ENCODE assay signal across 13 cellular contexts in genomic region chr12:95944108-95944704, GRCh38. TPM values are rescaled to one million over a fixed set of nuclear protein-coding genes. Genes with fewer than 3 reads are reported as not detected.
A peak's percentile ranks its signal among the peaks of the same experiment; 100 is the strongest.
DNase-seq lines count a peak whose midpoint lies in the region; TF ChIP-seq lines count a peak whose summit lies in the region.
"Had no signal": no experiment of that assay in that cellular context is flagged by ENCODE, and none has a peak within 500 bp of the region (broad histone marks: within the 10 kb centered on the region; RNA-seq: fewer than 3 reads in every experiment).

No MANE protein-coding gene starts in this region.

- TF ChIP-seq POLR2A in NB4 (IDR thresholded peaks at IDR 0.05; ENCODE audit: extremely low read depth, insufficient read length), result no peak

- no peaks in the 10 kb centered on the region for H3K36me3 Mint-ChIP-seq in activated CD4-positive, alpha-beta T cell treated with anti-CD3 and anti-CD28 coated beads, Interleukin-2, amount 10 ng/mL, durations not matched to agents 24 days and 14 days (ENCODE audit: low read depth)
- H3K36me3 Mint-ChIP-seq in brain (no peaks in the 10 kb centered on the region), nephron (ENCODE audit: low read depth) (no peaks in the 10 kb centered on the region)

- intact Hi-C loops in activated CD4-positive, alpha-beta T cell treated with anti-CD3 and anti-CD28 coated beads, Interleukin-2, amount 10 ng/mL, durations not matched to agents 24 days and 14 days (cut with micrococcal nuclease), result loop anchor here (5.0 to 10.0 kb wide), 2 partner anchors 271 to 963 kb away; partner anchors contain the start of gene NEDD1

- H3K9me3 Mint-ChIP-seq in activated CD4-positive, alpha-beta T cell treated with anti-CD3 and anti-CD28 coated beads, Interleukin-2, amount 10 ng/mL, durations not matched to agents 24 days and 14 days, result no peaks in the 10 kb centered on the region
- H3K9me3 Mint-ChIP-seq in brain (peaks cover 0 to 6% (median 3%) of the 10 kb centered on the region in 5 experiments), nephron (no peaks in the 10 kb centered on the region)

- no peak overlapping the region for H3K4me3 ChIP-seq in NB4 (ENCODE audit: low read depth, low read length)

- H3K27me3 Mint-ChIP-seq in activated CD4-positive, alpha-beta T cell treated with anti-CD3 and anti-CD28 coated beads, Interleukin-2, amount 10 ng/mL, durations not matched to agents 24 days and 14 days, result peaks cover 10% of the 10 kb centered on the region
- H3K27me3 Mint-ChIP-seq in brain, result peaks cover 28% of the 10 kb centered on the region
- peaks cover 23% of the 10 kb centered on the region for H3K27me3 Mint-ChIP-seq in nephron (ENCODE audit: low read depth)

- peaks cover 8% of the 10 kb centered on the region for H3K4me1 Mint-ChIP-seq in activated CD4-positive, alpha-beta T cell treated with anti-CD3 and anti-CD28 coated beads, Interleukin-2, amount 10 ng/mL, durations not matched to agents 24 days and 14 days
- H3K4me1 Mint-ChIP-seq in brain (peaks cover 6% of the 10 kb centered on the region), nephron (no peaks in the 10 kb centered on the region)

- TF ChIP-seq CTCF in NB4 (IDR thresholded peaks at IDR 0.05; ENCODE audit: low read depth, low read length), result no peak
- TF ChIP-seq CTCF in brain (conservative IDR thresholded peaks at IDR 0.05), result no peak
- TF ChIP-seq CTCF in nephron (IDR thresholded peaks at IDR 0.05; ENCODE audit: unreplicated experiment in 3 of 3), result no peak

- no peak overlapping the region for H3K27ac Mint-ChIP-seq in activated CD4-positive, alpha-beta T cell treated with anti-CD3 and anti-CD28 coated beads, Interleukin-2, amount 10 ng/mL, durations not matched to agents 24 days and 14 days
- H3K27ac Mint-ChIP-seq in brain, result peak overlapping the region in 1 of 5 experiments; percentile 24
- no peak overlapping the region for H3K27ac Mint-ChIP-seq in nephron

- H3K4me3 Mint-ChIP-seq in activated CD4-positive, alpha-beta T cell treated with anti-CD3 and anti-CD28 coated beads, Interleukin-2, amount 10 ng/mL, durations not matched to agents 24 days and 14 days, result peak overlapping the region; percentile 94
- H3K4me3 Mint-ChIP-seq in brain (peak overlapping the region; percentile 84 to 97 (median 93)), nephron (peak overlapping the region; percentile 87 to 90 (median 89))

- no peak for DNase-seq in activated CD4-positive, alpha-beta T cell treated with anti-CD3 and anti-CD28 coated beads, Interleukin-2, amount 10 ng/mL, durations not matched to agents 24 days and 14 days
- no peak for DNase-seq in activated CD4-positive, alpha-beta T cell treated with anti-CD3 and anti-CD28 coated beads, Interleukin-2, amount 50 U/mL, for 1 hour
- DNase-seq in NB4 (ENCODE audit: low read depth) (peak; percentile 38), NCI-H82 treated with DMSO at 0.1 percent for 48 hours (lab: John Stamatoyannopoulos, UW; ENCODE audit: unreplicated experiment) (no peak), KG1 (lab: John Stamatoyannopoulos, UW) (no peak), germinal center (ENCODE audit: low spot score) (no peak)
- DNase-seq: ACHN; DMS153; NCI-H446 treated with DMSO at 0.1 percent for 48 hours; stimulated activated CD4-positive, alpha-beta T cell treated with anti-CD3 and anti-CD28 coated beads, Interleukin-1b, Interleukin-23, amount 100 ng/mL, for 48 hours had no signal

RNA-seq across cellular contexts. Expression of gene AMDHD1, which starts 1.1 kb away (rescaled TPM):
- total RNA-seq in activated CD4-positive, alpha-beta T cell treated with anti-CD3 and anti-CD28 coated beads, Interleukin-2, amount 10 ng/mL, durations not matched to agents 24 days and 14 days, result 0.21 and 0.54 TPM in 2 replicates
- polyA plus RNA-seq in brain (ENCODE audit: insufficient read depth, low read depth, low replicate concordance), result not detected

RNA-seq across cellular contexts. Expression of gene CCDC38, which starts 1.8 kb away (rescaled TPM):
- not detected in 2 replicates for total RNA-seq in activated CD4-positive, alpha-beta T cell treated with anti-CD3 and anti-CD28 coated beads, Interleukin-2, amount 10 ng/mL, durations not matched to agents 24 days and 14 days
- not detected for polyA plus RNA-seq in brain (ENCODE audit: insufficient read depth, low read depth, low replicate concordance)
- total RNA-seq: pulmonary artery endothelial cell had no signal

RNA-seq across cellular contexts. Expression of gene HAL, which starts 51.9 kb away (rescaled TPM):
- 0.09 and 0.38 TPM in 2 replicates for total RNA-seq in activated CD4-positive, alpha-beta T cell treated with anti-CD3 and anti-CD28 coated beads, Interleukin-2, amount 10 ng/mL, durations not matched to agents 24 days and 14 days
- polyA plus RNA-seq in brain (ENCODE audit: insufficient read depth, low read depth, low replicate concordance), result not detected
